27 cellular contexts compared by ENCODE assay signal in the genomic region with DNA sequence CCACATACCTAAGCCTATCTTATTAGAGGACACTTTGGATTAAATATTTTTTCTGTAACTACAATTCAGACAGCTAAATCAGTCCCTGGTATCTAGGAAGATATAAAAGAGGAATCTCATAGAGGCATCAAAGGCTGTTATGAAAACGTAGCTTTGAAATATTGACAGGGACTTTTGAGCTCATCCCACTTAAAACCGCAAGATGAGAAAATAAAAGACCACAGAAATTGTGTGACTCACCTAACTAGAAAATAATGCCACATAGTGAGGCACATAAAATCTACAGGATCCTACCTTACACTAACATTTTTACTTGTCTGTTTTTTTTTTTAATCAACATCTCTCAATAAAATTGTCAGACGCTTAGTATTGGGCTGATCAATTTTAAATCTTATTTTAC.
"Had no signal": no experiment of that assay in that cellular context is flagged by ENCODE, and none has a peak within 500 bp of the region (broad histone marks: within the 10 kb centered on the region; RNA-seq: fewer than 3 reads in every experiment).

No MANE protein-coding gene starts in this region.

- DNase-seq: activated CD4-positive, alpha-beta T cell treated with anti-CD3 and anti-CD28 coated beads, Interleukin-2, amount 10 ng/mL, durations not matched to agents 24 days and 14 days; activated CD4-positive, alpha-beta T cell treated with anti-CD3 and anti-CD28 coated beads, Interleukin-2, amount 50 U/mL, for 4 hours; activated CD8-positive, alpha-beta T cell treated with anti-CD3 and anti-CD28 coated beads, Interleukin-2, amount 10 ng/mL, durations not matched to agents 7 days and 5 days; activated gamma-delta T cell treated with Interleukin-2 at 50 U/mL for 16 hours; activated naive CD4-positive, alpha-beta T cell treated with anti-CD3 and anti-CD28 coated beads for 36 hours; activated T-cell treated with anti-CD3 and anti-CD28 coated beads, Interleukin-2, amount 50 U/mL, for 24 hours; adrenal gland; body of pancreas; cerebellar nuclear complex; MG63; NCI-H1092 treated with DMSO at 0.1 percent for 48 hours; NCI-H1417; NCI-H146; NCI-H187; NCI-H2029 treated with DMSO at 0.1 percent for 48 hours; NCI-H2107; NCI-H2171; NCI-H510A treated with DMSO at 0.1 percent for 48 hours; NCI-H526 treated with DMSO at 0.1 percent for 48 hours; NCI-H82; PC-9; Right ventricle myocardium superior had no signal

- H3K27me3 Mint-ChIP-seq: activated CD4-positive, alpha-beta T cell treated with anti-CD3 and anti-CD28 coated beads, Interleukin-2, amount 10 ng/mL, durations not matched to agents 24 days and 14 days; activated T-cell treated with anti-CD3 and anti-CD28 coated beads, Interleukin-2, amount 50 U/mL, for 24 hours had no signal

- H3K4me3 Mint-ChIP-seq: activated CD4-positive, alpha-beta T cell treated with anti-CD3 and anti-CD28 coated beads, Interleukin-2, amount 10 ng/mL, durations not matched to agents 24 days and 14 days; activated CD8-positive, alpha-beta T cell treated with anti-CD3 and anti-CD28 coated beads, Interleukin-2, amount 10 ng/mL, durations not matched to agents 7 days and 5 days; activated naive CD4-positive, alpha-beta T cell treated with anti-CD3 and anti-CD28 coated beads for 36 hours; activated T-cell treated with anti-CD3 and anti-CD28 coated beads, Interleukin-2, amount 50 U/mL, for 24 hours; T-helper 1 cell treated with Interleukin-12 subunit alpha and Interleukin-12 subunit beta and Interleukin-4 antibody, amounts not matched to agents 30 μg/mL and 1 μg/mL, for 36 hours; T-helper 2 cell treated with Interferon-gamma antibody and Interleukin-4, amounts not matched to agents 5 μg/mL and 100 μg/mL, for 36 hours had no signal

- ATAC-seq: activated CD8-positive, alpha-beta T cell treated with anti-CD3 and anti-CD28 coated beads, Interleukin-2, amount 10 ng/mL, durations not matched to agents 7 days and 5 days; activated naive CD4-positive, alpha-beta T cell treated with anti-CD3 and anti-CD28 coated beads, Interleukin-2, amount 50 U/mL, for 72 hours; body of pancreas had no signal

- FAIRE-seq: astrocyte, TTC549 had no signal

- H3K9me3 Mint-ChIP-seq: activated CD4-positive, alpha-beta T cell treated with anti-CD3 and anti-CD28 coated beads, Interleukin-2, amount 10 ng/mL, durations not matched to agents 24 days and 14 days; activated naive CD4-positive, alpha-beta T cell treated with anti-CD3 and anti-CD28 coated beads for 36 hours had no signal

- H3K27ac Mint-ChIP-seq: activated CD4-positive, alpha-beta T cell treated with anti-CD3 and anti-CD28 coated beads, Interleukin-2, amount 10 ng/mL, durations not matched to agents 24 days and 14 days; activated CD8-positive, alpha-beta T cell treated with anti-CD3 and anti-CD28 coated beads, Interleukin-2, amount 10 ng/mL, durations not matched to agents 7 days and 5 days; activated naive CD4-positive, alpha-beta T cell treated with anti-CD3 and anti-CD28 coated beads for 36 hours; activated naive CD4-positive, alpha-beta T cell treated with anti-CD3 and anti-CD28 coated beads, Interleukin-2, amount 50 U/mL, for 72 hours; activated T-cell treated with anti-CD3 and anti-CD28 coated beads, Interleukin-2, amount 50 U/mL, for 24 hours; T-helper 1 cell treated with Interleukin-12 subunit alpha and Interleukin-12 subunit beta and Interleukin-4 antibody, amounts not matched to agents 30 μg/mL and 1 μg/mL, for 36 hours; T-helper 2 cell treated with Interferon-gamma antibody and Interleukin-4, amounts not matched to agents 5 μg/mL and 100 μg/mL, for 36 hours had no signal

- H3K4me1 Mint-ChIP-seq: activated CD4-positive, alpha-beta T cell treated with anti-CD3 and anti-CD28 coated beads, Interleukin-2, amount 10 ng/mL, durations not matched to agents 24 days and 14 days had no signal

- H3K36me3 Mint-ChIP-seq: activated naive CD4-positive, alpha-beta T cell treated with anti-CD3 and anti-CD28 coated beads, Interleukin-2, amount 50 U/mL, for 72 hours had no signal
